In the genomic region with DNA sequence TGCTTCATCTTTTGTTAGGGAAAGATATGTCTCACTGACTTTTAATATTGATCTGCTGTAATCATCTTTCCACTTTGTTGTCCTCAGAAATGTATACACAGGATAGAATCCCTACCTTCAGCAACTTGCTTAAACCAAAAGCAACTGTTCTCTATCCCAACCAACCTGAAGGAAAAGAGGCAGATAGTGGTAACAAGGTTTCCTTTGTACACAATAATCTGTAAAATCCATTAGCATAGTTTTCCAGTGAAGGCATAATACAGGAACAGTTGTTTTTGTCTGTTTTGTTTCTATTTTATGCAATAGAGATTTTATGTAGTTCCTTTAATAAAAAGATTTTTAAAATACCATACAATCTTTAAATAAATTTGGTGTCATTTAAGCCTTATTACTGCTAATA, we compare ENCODE assay signal across 24 cellular contexts.
DNase-seq lines count a peak whose midpoint lies in the region; ATAC-seq, FAIRE-seq and TF ChIP-seq lines count a peak whose summit lies in the region.
"Had no signal": no experiment of that assay in that cellular context is flagged by ENCODE, and none has a peak within 500 bp of the region (broad histone marks: within the 10 kb centered on the region; RNA-seq: fewer than 3 reads in every experiment).

No MANE protein-coding gene starts in this region.

- FAIRE-seq in endometrium (lab: Jason Lieb, UNC): peak; percentile 84
- FAIRE-seq: A204.1, D721Med, GM12878, GM19239 had no signal

- intact Hi-C loops in left ventricle myocardium inferior (cut with micrococcal nuclease): loop anchor here (10.0 kb wide), 1 partner anchor 753 kb away; no protein-coding TSS in a partner anchor
- intact Hi-C loops in Right ventricle myocardium superior (cut with DNase I): no loop called here
- intact Hi-C loops in uterus (cut with DNase I; ENCODE audit: low total_unique reads): no loop called here

- H3K4me1 ChIP-seq in left ventricle myocardium inferior: peaks cover 16% of the 10 kb centered on the region
- no peaks in the 10 kb centered on the region for H3K4me1 ChIP-seq in uterus
- H3K4me1 ChIP-seq: BLaER1 treated with 17β-estradiol and CSF1 and Interleukin-3, amounts not matched to agents 10 nM and 100 nM had no signal

- TF ChIP-seq CTCF in left ventricle myocardium inferior (IDR thresholded peaks at IDR 0.05; ENCODE audit: borderline replicate concordance) (no peak), uterus (IDR thresholded peaks at IDR 0.05) (no peak)

- no peaks in the 10 kb centered on the region for H3K27me3 ChIP-seq in left ventricle myocardium inferior (ENCODE audit: low read depth)
- H3K27me3 ChIP-seq in uterus: no peaks in the 10 kb centered on the region
- H3K27me3 ChIP-seq: BE2C; BLaER1 treated with 17β-estradiol and CSF1 and Interleukin-3, amounts not matched to agents 10 nM and 100 nM had no signal

- H3K36me3 ChIP-seq in left ventricle myocardium inferior: no peaks in the 10 kb centered on the region
- H3K36me3 ChIP-seq in uterus: no peaks in the 10 kb centered on the region
- H3K36me3 ChIP-seq: BE2C; BLaER1 treated with 17β-estradiol and CSF1 and Interleukin-3, amounts not matched to agents 10 nM and 100 nM had no signal

- ATAC-seq in Right ventricle myocardium superior (ENCODE audit: poor library complexity): no peak
- ATAC-seq: GM12878, HCT116 had no signal

- no peak overlapping the region for H3K4me3 ChIP-seq in left ventricle myocardium inferior
- H3K4me3 ChIP-seq in uterus: no peak overlapping the region
- H3K4me3 ChIP-seq: BLaER1 treated with 17β-estradiol and CSF1 and Interleukin-3, amounts not matched to agents 10 nM and 100 nM; GM12878; GM23338 had no signal

- DNase-seq in left ventricle myocardium inferior (no peak), Right ventricle myocardium superior (no peak), uterus (no peak), midbrain (lab: John Stamatoyannopoulos, UW) (no peak), iPS-NIHi11 (ENCODE audit: low spot score) (no peak)
- DNase-seq: ACHN; AML-193; BE2C; CD4-positive, alpha-beta T cell; CD8-positive, alpha-beta memory T cell; DMS 273 treated with DMSO at 0.1 percent for 48 hours; DMS79; EL; GDM1; H9 had no signal

- no peak for TF ChIP-seq POLR2A in uterus (IDR thresholded peaks at IDR 0.05)

- H3K27ac ChIP-seq in left ventricle myocardium inferior (replicated peaks): peak overlapping the region; percentile 10
- H3K27ac ChIP-seq in uterus: peak overlapping the region; percentile 27 to 28
- H3K27ac ChIP-seq: 22Rv1; BLaER1 treated with 17β-estradiol and CSF1 and Interleukin-3, amounts not matched to agents 10 nM and 100 nM had no signal

- H3K9me3 ChIP-seq in left ventricle myocardium inferior (replicated peaks): no peaks in the 10 kb centered on the region
- no peaks in the 10 kb centered on the region for H3K9me3 ChIP-seq in uterus
- H3K9me3 ChIP-seq: BE2C; BLaER1 treated with 17β-estradiol and CSF1 and Interleukin-3, amounts not matched to agents 10 nM and 100 nM had no signal
